In the genomic region with DNA sequence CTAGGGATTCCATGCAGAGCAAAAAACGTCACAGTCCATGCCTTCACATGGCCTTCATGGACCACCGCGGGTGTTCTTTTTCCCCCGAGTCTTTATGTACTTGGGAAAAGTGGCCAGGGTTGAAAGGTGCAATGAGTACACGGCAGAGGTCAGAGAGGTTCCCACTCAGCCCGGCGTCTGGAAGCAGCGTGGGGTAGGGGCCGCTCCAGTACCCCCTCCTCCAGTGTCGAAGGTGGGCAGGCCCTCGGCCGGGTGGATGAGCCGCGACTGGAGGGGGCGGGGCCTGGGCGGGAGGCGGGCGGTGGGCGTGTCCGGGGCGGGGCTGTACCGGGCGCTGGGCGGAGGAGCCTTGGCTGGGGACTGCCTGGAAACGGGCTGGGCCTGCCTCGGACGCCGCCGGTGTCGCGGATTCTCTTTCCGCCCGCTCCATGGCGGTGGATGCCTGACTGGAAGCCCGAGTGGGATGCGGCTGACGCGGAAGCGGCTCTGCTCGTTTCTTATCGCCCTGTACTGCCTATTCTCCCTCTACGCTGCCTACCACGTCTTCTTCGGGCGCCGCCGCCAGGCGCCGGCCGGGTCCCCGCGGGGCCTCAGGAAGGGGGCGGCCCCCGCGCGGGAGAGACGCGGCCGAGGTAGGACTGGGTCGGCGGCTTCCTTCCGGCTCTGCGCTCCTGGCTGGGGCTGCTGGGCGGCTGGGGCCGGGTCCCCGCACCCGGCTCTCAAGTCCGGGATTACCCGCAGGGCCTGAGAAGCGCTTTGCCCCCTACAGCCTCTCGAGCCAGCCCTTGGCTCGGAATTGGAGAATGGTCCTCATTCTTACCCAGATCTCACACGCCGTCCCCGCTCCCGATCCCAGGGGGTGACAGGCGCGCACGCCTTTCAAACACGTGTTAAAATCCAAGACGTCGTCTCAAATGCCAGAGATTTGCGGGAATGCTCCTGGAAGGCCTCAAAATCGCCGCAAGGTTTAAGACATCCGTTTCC, we compare ENCODE assay signal across 8 cellular contexts. TPM values are rescaled to one million over a fixed set of nuclear protein-coding genes. Genes with fewer than 3 reads are reported as not detected.
DNase-seq lines count a peak whose midpoint lies in the region; ATAC-seq, FAIRE-seq and TF ChIP-seq lines count a peak whose summit lies in the region.

A gene with protein sequence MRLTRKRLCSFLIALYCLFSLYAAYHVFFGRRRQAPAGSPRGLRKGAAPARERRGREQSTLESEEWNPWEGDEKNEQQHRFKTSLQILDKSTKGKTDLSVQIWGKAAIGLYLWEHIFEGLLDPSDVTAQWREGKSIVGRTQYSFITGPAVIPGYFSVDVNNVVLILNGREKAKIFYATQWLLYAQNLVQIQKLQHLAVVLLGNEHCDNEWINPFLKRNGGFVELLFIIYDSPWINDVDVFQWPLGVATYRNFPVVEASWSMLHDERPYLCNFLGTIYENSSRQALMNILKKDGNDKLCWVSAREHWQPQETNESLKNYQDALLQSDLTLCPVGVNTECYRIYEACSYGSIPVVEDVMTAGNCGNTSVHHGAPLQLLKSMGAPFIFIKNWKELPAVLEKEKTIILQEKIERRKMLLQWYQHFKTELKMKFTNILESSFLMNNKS (plus strand): TSS at position 412 of the 984 bp plus-strand sequence. CDS start 52 bp downstream, at position 464.

- H3K9me3 Mint-ChIP-seq in activated T-cell treated with anti-CD3 and anti-CD28 coated beads, Interleukin-2, amount 50 U/mL, for 72 hours = no peaks in the 10 kb centered on the region
- H3K9me3 Mint-ChIP-seq in stimulated activated effector memory CD8-positive, alpha-beta T cell treated with anti-CD3 and anti-CD28 coated beads, Interleukin-12 subunit alpha, Interleukin-12 subunit beta, amount 100 ng/mL, for 72 hours = no peaks in the 10 kb centered on the region

- no peak for FAIRE-seq in RCC 7860 (lab: Jason Lieb, UNC)

- H3K9me3 ChIP-seq in esophagus muscularis mucosa = no peaks in the 10 kb centered on the region

- H3K27me3 ChIP-seq in esophagus muscularis mucosa = no peaks in the 10 kb centered on the region

- TF ChIP-seq EP300 in esophagus muscularis mucosa (IDR thresholded peaks at IDR 0.05) = peak; percentile 19

- H3K4me1 ChIP-seq in esophagus muscularis mucosa = peaks cover 8 to 18% (median 13%) of the 10 kb centered on the region in 4 donors

- H3K36me3 Mint-ChIP-seq in activated T-cell treated with anti-CD3 and anti-CD28 coated beads, Interleukin-2, amount 50 U/mL, for 72 hours (ENCODE audit: insufficient read depth in 2 of 2) = peaks cover 0 to 17% of the 10 kb centered on the region in 2 donors
- H3K36me3 Mint-ChIP-seq in stimulated activated effector memory CD8-positive, alpha-beta T cell treated with anti-CD3 and anti-CD28 coated beads, Interleukin-12 subunit alpha, Interleukin-12 subunit beta, amount 100 ng/mL, for 72 hours = peaks cover 37% of the 10 kb centered on the region

- peak within 1 kb of the TSS; percentile 85 to 93 (median 90) for H3K27ac ChIP-seq in esophagus muscularis mucosa (replicated peaks in 1 of 4)

- H3K27ac Mint-ChIP-seq in activated T-cell treated with anti-CD3 and anti-CD28 coated beads, Interleukin-2, amount 50 U/mL, for 72 hours = peak within 1 kb of the TSS; percentile 99
- H3K27ac Mint-ChIP-seq in stimulated activated effector memory CD8-positive, alpha-beta T cell treated with anti-CD3 and anti-CD28 coated beads, Interleukin-12 subunit alpha, Interleukin-12 subunit beta, amount 100 ng/mL, for 72 hours = peak within 1 kb of the TSS; percentile 99

- peak within 1 kb of the TSS; percentile 72 for H3K4me3 ChIP-seq in Jurkat, Clone E6-1 (ENCODE audit: low read length)
- H3K4me3 ChIP-seq in esophagus muscularis mucosa = peak within 1 kb of the TSS; percentile 67 to 93 (median 82)

- peaks cover 0 to 22% (median 8%) of the 10 kb centered on the region in 4 donors for H3K36me3 ChIP-seq in esophagus muscularis mucosa

- peak within 1 kb of the TSS; percentile 97 to 98 for H3K4me3 Mint-ChIP-seq in activated T-cell treated with anti-CD3 and anti-CD28 coated beads, Interleukin-2, amount 50 U/mL, for 72 hours
- peak within 1 kb of the TSS; percentile 95 for H3K4me3 Mint-ChIP-seq in stimulated activated effector memory CD8-positive, alpha-beta T cell treated with anti-CD3 and anti-CD28 coated beads, Interleukin-12 subunit alpha, Interleukin-12 subunit beta, amount 100 ng/mL, for 72 hours

- no peaks in the 10 kb centered on the region for H3K27me3 Mint-ChIP-seq in activated T-cell treated with anti-CD3 and anti-CD28 coated beads, Interleukin-2, amount 50 U/mL, for 72 hours (ENCODE audit: low read depth)

- peak in 1 of 3 experiments; percentile 4 for TF ChIP-seq CTCF in esophagus muscularis mucosa (IDR thresholded peaks at IDR 0.05)

- intact Hi-C loops in esophagus muscularis mucosa (cut with DNase I) = no loop called here

- H3K4me1 Mint-ChIP-seq in activated T-cell treated with anti-CD3 and anti-CD28 coated beads, Interleukin-2, amount 50 U/mL, for 72 hours (ENCODE audit: low read depth) = peaks cover 37% of the 10 kb centered on the region
- no peaks in the 10 kb centered on the region for H3K4me1 Mint-ChIP-seq in stimulated activated effector memory CD8-positive, alpha-beta T cell treated with anti-CD3 and anti-CD28 coated beads, Interleukin-12 subunit alpha, Interleukin-12 subunit beta, amount 100 ng/mL, for 72 hours

- DNase-seq in DMS79 (lab: John Stamatoyannopoulos, UW) (peak; percentile 17), RCC 7860 (ENCODE audit: low spot score) (peak; percentile 60), esophagus muscularis mucosa (ENCODE audit: extremely low spot score) (peak; percentile 97), myocyte (ENCODE audit: low read depth) (peak; percentile 83)
- DNase-seq in Jurkat, Clone E6-1 (ENCODE audit: low read depth, low spot score) = peak; percentile 51
- DNase-seq in activated T-cell treated with anti-CD3 and anti-CD28 coated beads, Interleukin-2, amount 50 U/mL, for 72 hours = peak; percentile 85 to 88
- peak; percentile 79 to 89 for DNase-seq in stimulated activated effector memory CD8-positive, alpha-beta T cell treated with anti-CD3 and anti-CD28 coated beads, Interleukin-12 subunit alpha, Interleukin-12 subunit beta, amount 100 ng/mL, for 72 hours (ENCODE audit: low spot score in 2 of 2)

- WGBS in esophagus muscularis mucosa = 2% methylated on average over 30 of the region's 86 CpGs

- ATAC-seq in GM21717 (IDR thresholded peaks at IDR 0.05; ENCODE audit: unreplicated experiment) = peak; percentile 96
- ATAC-seq in activated T-cell treated with anti-CD3 and anti-CD28 coated beads, Interleukin-2, amount 50 U/mL, for 72 hours (replicated peaks in 1 of 2) = peak; percentile 94 to 96
- peak; percentile 97 for ATAC-seq in stimulated activated effector memory CD8-positive, alpha-beta T cell treated with anti-CD3 and anti-CD28 coated beads, Interleukin-12 subunit alpha, Interleukin-12 subunit beta, amount 100 ng/mL, for 72 hours

- peak; percentile 29 for TF ChIP-seq POLR2A in esophagus muscularis mucosa (IDR thresholded peaks at IDR 0.05; ENCODE audit: low read depth)

RNA-seq across cellular contexts. Expression of the gene that starts here (rescaled TPM):
- 24.7 TPM for polyA plus RNA-seq in Jurkat, Clone E6-1 (2012; ENCODE audit: insufficient read depth, insufficient read length)
- total RNA-seq in activated T-cell treated with anti-CD3 and anti-CD28 coated beads, Interleukin-2, amount 50 U/mL, for 72 hours = 10 to 100 TPM; 15.0 to 20.1 TPM
- total RNA-seq in esophagus muscularis mucosa (10 to 100 TPM in 3 of 4 donors, 1 to 10 TPM in 1; 8.3 to 19.8 (median 12.7) TPM), myocyte (27.7 and 34.3 TPM in 2 replicates)
- 14.5 TPM for polyA plus RNA-seq in myocyte (2012)

Comparison
In these comparisons a context has a peak if more than half of its experiments do, and no peak if none do; other contexts are left out.
1. Peak in every context shown above with its lines: DNase-seq, ATAC-seq, H3K4me3 ChIP-seq and H3K27ac ChIP-seq.
2. DNase-seq: peak in every context shown above with its lines; median percentile 97 in esophagus muscularis mucosa; 86 in activated T-cell treated with anti-CD3 and anti-CD28 coated beads, Interleukin-2, amount 50 U/mL, for 72 hours; 84 in stimulated activated effector memory CD8-positive, alpha-beta T cell treated with anti-CD3 and anti-CD28 coated beads, Interleukin-12 subunit alpha, Interleukin-12 subunit beta, amount 100 ng/mL, for 72 hours; 83 in myocyte; 60 in RCC 7860; 51 in Jurkat, Clone E6-1; 17 in DMS79.